Comparison of ENCODE assay signal across 8 cellular contexts in genomic region chr9:4792054-4792571, GRCh38. TPM values are rescaled to one million over a fixed set of nuclear protein-coding genes. Genes with fewer than 3 reads are reported as not detected.
DNase-seq lines count a peak whose midpoint lies in the region; ATAC-seq and TF ChIP-seq lines count a peak whose summit lies in the region.

No MANE protein-coding gene starts in this region.

- no peak for DNase-seq in activated CD4-positive, CD25-positive, alpha-beta regulatory T cell (lab: John Stamatoyannopoulos, UW)
- DNase-seq in Right ventricle myocardium superior (no peak), skeletal muscle cell (ENCODE audit: low read depth) (no peak), GM03348 (ENCODE audit: low spot score) (no peak)
- no peak for DNase-seq in stimulated activated naive CD4-positive, alpha-beta T cell treated with Interleukin-2 at 50 U/mL for 16 hours (lab: John Stamatoyannopoulos, UW)

- peak overlapping the region; percentile 90 for H3K4me3 ChIP-seq in skeletal muscle cell (ENCODE audit: low read depth, low read length)

- peak overlapping the region; percentile 80 for H3K27ac ChIP-seq in VCaP

- intact Hi-C loops in Right ventricle myocardium superior (cut with DNase I): loop anchor here (10.0 kb wide), 1 partner anchor 193 kb away; the partner anchor contains the start of gene JAK2

- peak; percentile 22 to 29 for ATAC-seq in activated CD4-positive, CD25-positive, alpha-beta regulatory T cell treated with anti-CD3 and anti-CD28 coated beads, Interleukin-2, amount 50 U/mL, for 24 hours
- ATAC-seq in HG03095 (IDR thresholded peaks at IDR 0.05; ENCODE audit: unreplicated experiment) (peak; percentile 30), Right ventricle myocardium superior (ENCODE audit: poor library complexity) (peak; percentile 44)

- TF ChIP-seq CTCF in VCaP (conservative IDR thresholded peaks at IDR 0.05): no peak

RNA-seq across cellular contexts. Expression of gene RCL1, which starts 0.6 kb away (rescaled TPM):
- total RNA-seq in Right ventricle myocardium superior: 4.5 TPM

RNA-seq across cellular contexts. Expression of gene AK3, which starts 51.1 kb away (rescaled TPM):
- 203 TPM for total RNA-seq in Right ventricle myocardium superior
